ENCODE assay signal across 2 cellular contexts in the genomic region with DNA sequence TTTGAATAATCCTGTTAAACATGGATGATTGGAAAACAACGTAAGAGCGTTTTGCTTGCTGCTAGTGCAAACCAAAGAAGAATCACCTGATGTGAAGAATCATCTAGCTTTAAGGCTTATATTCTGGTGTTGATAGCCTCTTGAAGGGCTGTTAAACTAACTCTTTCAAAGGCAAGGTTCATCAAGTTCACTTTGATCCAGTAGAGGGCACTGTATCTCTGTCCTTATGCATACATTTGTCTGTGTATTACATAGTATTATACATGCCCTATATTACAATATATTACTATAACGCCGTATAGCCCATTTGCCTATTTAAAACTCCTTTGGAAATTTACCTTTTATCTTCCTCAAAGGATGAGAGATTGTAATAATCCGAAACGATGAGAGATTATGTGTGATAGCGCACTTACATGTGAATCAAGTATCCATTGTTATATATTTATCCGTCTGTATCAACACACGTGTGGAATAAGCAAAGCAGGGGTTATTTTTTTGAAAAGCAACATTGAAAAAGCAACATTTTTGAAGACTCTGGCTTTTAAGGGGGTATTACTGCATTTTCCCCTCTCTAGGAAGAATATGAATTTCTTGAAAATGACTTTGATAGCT.
A peak's percentile ranks its signal among the peaks of the same experiment; 100 is the strongest.
TF ChIP-seq lines count a peak whose summit lies in the region.

No MANE protein-coding gene starts in this region.

TF ChIP-seq in HEK293, 187 proteins besides CTCF, POLR2A, EP300 and RAD21:
- TF ChIP-seq, protein P1, sequence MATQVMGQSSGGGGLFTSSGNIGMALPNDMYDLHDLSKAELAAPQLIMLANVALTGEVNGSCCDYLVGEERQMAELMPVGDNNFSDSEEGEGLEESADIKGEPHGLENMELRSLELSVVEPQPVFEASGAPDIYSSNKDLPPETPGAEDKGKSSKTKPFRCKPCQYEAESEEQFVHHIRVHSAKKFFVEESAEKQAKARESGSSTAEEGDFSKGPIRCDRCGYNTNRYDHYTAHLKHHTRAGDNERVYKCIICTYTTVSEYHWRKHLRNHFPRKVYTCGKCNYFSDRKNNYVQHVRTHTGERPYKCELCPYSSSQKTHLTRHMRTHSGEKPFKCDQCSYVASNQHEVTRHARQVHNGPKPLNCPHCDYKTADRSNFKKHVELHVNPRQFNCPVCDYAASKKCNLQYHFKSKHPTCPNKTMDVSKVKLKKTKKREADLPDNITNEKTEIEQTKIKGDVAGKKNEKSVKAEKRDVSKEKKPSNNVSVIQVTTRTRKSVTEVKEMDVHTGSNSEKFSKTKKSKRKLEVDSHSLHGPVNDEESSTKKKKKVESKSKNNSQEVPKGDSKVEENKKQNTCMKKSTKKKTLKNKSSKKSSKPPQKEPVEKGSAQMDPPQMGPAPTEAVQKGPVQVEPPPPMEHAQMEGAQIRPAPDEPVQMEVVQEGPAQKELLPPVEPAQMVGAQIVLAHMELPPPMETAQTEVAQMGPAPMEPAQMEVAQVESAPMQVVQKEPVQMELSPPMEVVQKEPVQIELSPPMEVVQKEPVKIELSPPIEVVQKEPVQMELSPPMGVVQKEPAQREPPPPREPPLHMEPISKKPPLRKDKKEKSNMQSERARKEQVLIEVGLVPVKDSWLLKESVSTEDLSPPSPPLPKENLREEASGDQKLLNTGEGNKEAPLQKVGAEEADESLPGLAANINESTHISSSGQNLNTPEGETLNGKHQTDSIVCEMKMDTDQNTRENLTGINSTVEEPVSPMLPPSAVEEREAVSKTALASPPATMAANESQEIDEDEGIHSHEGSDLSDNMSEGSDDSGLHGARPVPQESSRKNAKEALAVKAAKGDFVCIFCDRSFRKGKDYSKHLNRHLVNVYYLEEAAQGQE (tag by site-specific recombination; IDR thresholded peaks at IDR 0.05): no peak
- TF ChIP-seq ZNF654 (tag by site-specific recombination; IDR thresholded peaks at IDR 0.05; ENCODE audit: low read depth) (peak; percentile 52), ZNF660 (tag by site-specific recombination; IDR thresholded peaks at IDR 0.05) (0 out of 2 replicates have a peak, but pooled peaks have one; percentile 48)

TF ChIP-seq in GM12878, 131 proteins besides CTCF, POLR2A, EP300 and RAD21 (continued from another document):
- TF ChIP-seq SPI1 (IDR thresholded peaks at IDR 0.05; ENCODE audit: borderline replicate concordance, insufficient read depth, low read depth, low read length): no peak
- TF ChIP-seq TARDBP (IDR thresholded peaks at IDR 0.05; ENCODE audit: borderline replicate concordance): no peak
TF ChIP-seq in GM12878: peak in this region for 2.
